ENCODE assay signal across 14 cellular contexts in genomic region chr6:30735668-30736314, GRCh38. TPM values are rescaled to one million over a fixed set of nuclear protein-coding genes. Genes with fewer than 3 reads are reported as not detected.
DNase-seq lines count a peak whose midpoint lies in the region; ATAC-seq and TF ChIP-seq lines count a peak whose summit lies in the region.
"Had no signal": no experiment of that assay in that cellular context is flagged by ENCODE, and none has a peak within 500 bp of the region (broad histone marks: within the 10 kb centered on the region; RNA-seq: fewer than 3 reads in every experiment).

No MANE protein-coding gene starts in this region.

- peak overlapping the region; percentile 60 for H3K27ac Mint-ChIP-seq in T-helper 1 cell treated with Interleukin-12 subunit alpha and Interleukin-12 subunit beta and Interleukin-4 antibody, amounts not matched to agents 30 μg/mL and 1 μg/mL, for 36 hours
- peak overlapping the region; percentile 48 for H3K27ac Mint-ChIP-seq in activated CD4-positive, alpha-beta memory T cell treated with anti-CD3 and anti-CD28 coated beads, Interleukin-2, amount 10 ng/mL, durations not matched to agents 7 days and 5 days
- peak overlapping the region in 2 of 3 experiments; percentile 35 to 75 for H3K27ac Mint-ChIP-seq in nephron

- intact Hi-C loops in stomach (cut with DNase I; ENCODE audit: low total_unique reads) = no loop called here

- no peaks in the 10 kb centered on the region for H3K9me3 Mint-ChIP-seq in T-helper 1 cell treated with Interleukin-12 subunit alpha and Interleukin-12 subunit beta and Interleukin-4 antibody, amounts not matched to agents 30 μg/mL and 1 μg/mL, for 36 hours
- H3K9me3 Mint-ChIP-seq in activated CD4-positive, alpha-beta memory T cell treated with anti-CD3 and anti-CD28 coated beads, Interleukin-2, amount 10 ng/mL, durations not matched to agents 7 days and 5 days = no peaks in the 10 kb centered on the region
- H3K9me3 Mint-ChIP-seq in nephron = no peaks in the 10 kb centered on the region

- no peak for TF ChIP-seq CTCF in nephron (IDR thresholded peaks at IDR 0.05; ENCODE audit: unreplicated experiment in 3 of 3)
- TF ChIP-seq CTCF in stomach (IDR thresholded peaks at IDR 0.05) = no peak

- CTCF ChIA-PET in activated CD4-positive, alpha-beta memory T cell treated with anti-CD3 and anti-CD28 coated beads, Interleukin-2, amount 10 ng/mL, durations not matched to agents 7 days and 5 days (lab: Charles Lee) = interaction anchor here (1.0 to 25.8 kb wide), 5 partner anchors 13 to 351 kb away, joined by 3 to 626 read pairs (median 4); partner anchors contain the start of gene DHX16

- POLR2A ChIA-PET in activated CD4-positive, alpha-beta memory T cell treated with anti-CD3 and anti-CD28 coated beads, Interleukin-2, amount 10 ng/mL, durations not matched to agents 7 days and 5 days (lab: Charles Lee) = interaction anchor here (1.0 to 5.2 kb wide), 8 partner anchors 10 to 135 kb away, joined by 3 to 23 read pairs (median 7); partner anchors contain the start of genes MDC1 and MRPS18B

- TF ChIP-seq EP300 in stomach (IDR thresholded peaks at IDR 0.05) = no peak

- H3K36me3 ChIP-seq in stomach = peaks cover 57 to 100% (median 98%) of the 10 kb centered on the region in 4 donors

- peaks cover 61% of the 10 kb centered on the region for H3K4me1 Mint-ChIP-seq in T-helper 1 cell treated with Interleukin-12 subunit alpha and Interleukin-12 subunit beta and Interleukin-4 antibody, amounts not matched to agents 30 μg/mL and 1 μg/mL, for 36 hours (ENCODE audit: low read depth)
- H3K4me1 Mint-ChIP-seq in activated CD4-positive, alpha-beta memory T cell treated with anti-CD3 and anti-CD28 coated beads, Interleukin-2, amount 10 ng/mL, durations not matched to agents 7 days and 5 days = peaks cover 75% of the 10 kb centered on the region
- H3K4me1 Mint-ChIP-seq in nephron = no peaks in the 10 kb centered on the region

- ATAC-seq in GM21786 (IDR thresholded peaks at IDR 0.05; ENCODE audit: unreplicated experiment) (peak; percentile 37), GM19351 (IDR thresholded peaks at IDR 0.05; ENCODE audit: unreplicated experiment) (no peak)

- 85 to 91% (median 89%) methylated on average over 8 of the region's 8 CpGs for WGBS in stomach, 5 donors

- no peak overlapping the region for H3K4me3 ChIP-seq in stomach
- H3K4me3 ChIP-seq: esophagus muscularis mucosa, smooth muscle cell had no signal

- peak overlapping the region; percentile 74 for H3K4me3 Mint-ChIP-seq in T-helper 1 cell treated with Interleukin-12 subunit alpha and Interleukin-12 subunit beta and Interleukin-4 antibody, amounts not matched to agents 30 μg/mL and 1 μg/mL, for 36 hours
- H3K4me3 Mint-ChIP-seq in activated CD4-positive, alpha-beta memory T cell treated with anti-CD3 and anti-CD28 coated beads, Interleukin-2, amount 10 ng/mL, durations not matched to agents 7 days and 5 days = peak overlapping the region; percentile 48
- peak overlapping the region in 1 of 3 experiments; percentile 51 for H3K4me3 Mint-ChIP-seq in nephron

- H3K36me3 Mint-ChIP-seq in T-helper 1 cell treated with Interleukin-12 subunit alpha and Interleukin-12 subunit beta and Interleukin-4 antibody, amounts not matched to agents 30 μg/mL and 1 μg/mL, for 36 hours (ENCODE audit: low read depth) = peaks cover 65% of the 10 kb centered on the region
- H3K36me3 Mint-ChIP-seq in activated CD4-positive, alpha-beta memory T cell treated with anti-CD3 and anti-CD28 coated beads, Interleukin-2, amount 10 ng/mL, durations not matched to agents 7 days and 5 days (ENCODE audit: low read depth) = peaks cover 74% of the 10 kb centered on the region
- peaks cover 68% of the 10 kb centered on the region for H3K36me3 Mint-ChIP-seq in nephron (ENCODE audit: low read depth)

- H3K9me3 ChIP-seq in stomach = no peaks in the 10 kb centered on the region
- H3K9me3 ChIP-seq: esophagus muscularis mucosa had no signal

- no peaks in the 10 kb centered on the region for H3K27me3 ChIP-seq in stomach
- H3K27me3 ChIP-seq: esophagus muscularis mucosa had no signal

- DNase-seq in T-helper 1 cell = no peak
- DNase-seq in activated CD4-positive, alpha-beta memory T cell treated with anti-CD3 and anti-CD28 coated beads, Interleukin-2, amount 10 ng/mL, durations not matched to agents 7 days and 5 days = no peak
- DNase-seq in stimulated activated naive CD4-positive, alpha-beta T cell treated with Interleukin-2 at 50 U/mL for 16 hours (lab: John Stamatoyannopoulos, UW) = no peak
- no peak for DNase-seq in stomach
- DNase-seq: central memory CD4-positive, alpha-beta T cell; IMR-90; NCI-H1694 treated with DMSO at 0.1 percent for 48 hours had no signal

- H3K4me1 ChIP-seq in stomach = peaks cover 31 to 66% (median 55%) of the 10 kb centered on the region in 4 donors

- H3K27me3 Mint-ChIP-seq in T-helper 1 cell treated with Interleukin-12 subunit alpha and Interleukin-12 subunit beta and Interleukin-4 antibody, amounts not matched to agents 30 μg/mL and 1 μg/mL, for 36 hours (ENCODE audit: low read depth) = no peaks in the 10 kb centered on the region
- no peaks in the 10 kb centered on the region for H3K27me3 Mint-ChIP-seq in activated CD4-positive, alpha-beta memory T cell treated with anti-CD3 and anti-CD28 coated beads, Interleukin-2, amount 10 ng/mL, durations not matched to agents 7 days and 5 days
- H3K27me3 Mint-ChIP-seq in nephron (ENCODE audit: low read depth) = no peaks in the 10 kb centered on the region

- no peak for TF ChIP-seq POLR2A in stomach (IDR thresholded peaks at IDR 0.05)

- no peak overlapping the region for H3K27ac ChIP-seq in stomach
- H3K27ac ChIP-seq: 22Rv1, esophagus muscularis mucosa had no signal

RNA-seq across cellular contexts. Expression of gene FLOT1, which starts 6.7 kb away (rescaled TPM):
- total RNA-seq in activated CD4-positive, alpha-beta memory T cell treated with anti-CD3 and anti-CD28 coated beads, Interleukin-2, amount 10 ng/mL, durations not matched to agents 7 days and 5 days = 100 to 1,000 TPM; 125 to 131 TPM
- 100 to 1,000 TPM in 2 of 5 donors, 10 to 100 TPM in 3; 40.6 to 201 (median 74.7) TPM for total RNA-seq in stomach
- polyA plus RNA-seq in stomach = 100 to 1,000 TPM; 145 to 178 (median 151) TPM

RNA-seq across cellular contexts. Expression of gene IER3, which starts 8.6 kb away (rescaled TPM):
- 10 to 100 TPM; 11.2 to 13.1 TPM for total RNA-seq in activated CD4-positive, alpha-beta memory T cell treated with anti-CD3 and anti-CD28 coated beads, Interleukin-2, amount 10 ng/mL, durations not matched to agents 7 days and 5 days
- 100 to 1,000 TPM in 2 of 5 donors, 10 to 100 TPM in 3; 16.5 to 144 (median 92.8) TPM for total RNA-seq in stomach
- polyA plus RNA-seq in stomach = 100 to 1,000 TPM; 112 to 187 (median 147) TPM

RNA-seq across cellular contexts. Expression of gene TUBB, which starts 15.6 kb away (rescaled TPM):
- 1,000 to 10,000 TPM; 1,162 to 1,172 TPM for total RNA-seq in activated CD4-positive, alpha-beta memory T cell treated with anti-CD3 and anti-CD28 coated beads, Interleukin-2, amount 10 ng/mL, durations not matched to agents 7 days and 5 days
- total RNA-seq in stomach = 100 to 1,000 TPM in 4 of 5 donors, 10 to 100 TPM in 1; 67.5 to 177 (median 109) TPM
- polyA plus RNA-seq in stomach = 100 to 1,000 TPM; 127 to 223 (median 183) TPM

RNA-seq across cellular contexts. Expression of gene MDC1, which starts 18.7 kb away (rescaled TPM):
- total RNA-seq in activated CD4-positive, alpha-beta memory T cell treated with anti-CD3 and anti-CD28 coated beads, Interleukin-2, amount 10 ng/mL, durations not matched to agents 7 days and 5 days = 10 to 100 TPM; 49.7 to 54.6 TPM
- total RNA-seq in stomach = 100 to 1,000 TPM in 2 of 5 donors, 10 to 100 TPM in 2, 1 to 10 TPM in 1; 9.6 to 153 (median 99.2) TPM
- 1 to 10 TPM; 3.8 to 8.7 (median 4.2) TPM for polyA plus RNA-seq in stomach

RNA-seq across cellular contexts. Expression of gene NRM, which starts 45.0 kb away (rescaled TPM):
- 10 to 100 TPM; 40.5 to 41.1 TPM for total RNA-seq in activated CD4-positive, alpha-beta memory T cell treated with anti-CD3 and anti-CD28 coated beads, Interleukin-2, amount 10 ng/mL, durations not matched to agents 7 days and 5 days
- total RNA-seq in stomach = 1 to 10 TPM in 4 of 5 donors, under 1 TPM in 1; 0.92 to 6.4 (median 2.9) TPM
- polyA plus RNA-seq in stomach = 10 to 100 TPM in 1 of 3 donors, 1 to 10 TPM in 2; 4.1 to 15.8 (median 8.5) TPM

Comparison
In these comparisons a context has a peak if more than half of its experiments do, and no peak if none do; other contexts are left out.
1. RNA of gene TUBB, which starts 15.6 kb away (total RNA-seq): 1,162 to 1,172 TPM in activated CD4-positive, alpha-beta memory T cell treated with anti-CD3 and anti-CD28 coated beads, Interleukin-2, amount 10 ng/mL, durations not matched to agents 7 days and 5 days; 67.5 to 177 TPM in stomach; every median in the first group is over 4 times any median in the second.
2. Peak in every context shown above with its lines, with median percentiles within 50 percentile points of each other: H3K27ac Mint-ChIP-seq.